8 cellular contexts compared by ENCODE assay signal in the genomic region with DNA sequence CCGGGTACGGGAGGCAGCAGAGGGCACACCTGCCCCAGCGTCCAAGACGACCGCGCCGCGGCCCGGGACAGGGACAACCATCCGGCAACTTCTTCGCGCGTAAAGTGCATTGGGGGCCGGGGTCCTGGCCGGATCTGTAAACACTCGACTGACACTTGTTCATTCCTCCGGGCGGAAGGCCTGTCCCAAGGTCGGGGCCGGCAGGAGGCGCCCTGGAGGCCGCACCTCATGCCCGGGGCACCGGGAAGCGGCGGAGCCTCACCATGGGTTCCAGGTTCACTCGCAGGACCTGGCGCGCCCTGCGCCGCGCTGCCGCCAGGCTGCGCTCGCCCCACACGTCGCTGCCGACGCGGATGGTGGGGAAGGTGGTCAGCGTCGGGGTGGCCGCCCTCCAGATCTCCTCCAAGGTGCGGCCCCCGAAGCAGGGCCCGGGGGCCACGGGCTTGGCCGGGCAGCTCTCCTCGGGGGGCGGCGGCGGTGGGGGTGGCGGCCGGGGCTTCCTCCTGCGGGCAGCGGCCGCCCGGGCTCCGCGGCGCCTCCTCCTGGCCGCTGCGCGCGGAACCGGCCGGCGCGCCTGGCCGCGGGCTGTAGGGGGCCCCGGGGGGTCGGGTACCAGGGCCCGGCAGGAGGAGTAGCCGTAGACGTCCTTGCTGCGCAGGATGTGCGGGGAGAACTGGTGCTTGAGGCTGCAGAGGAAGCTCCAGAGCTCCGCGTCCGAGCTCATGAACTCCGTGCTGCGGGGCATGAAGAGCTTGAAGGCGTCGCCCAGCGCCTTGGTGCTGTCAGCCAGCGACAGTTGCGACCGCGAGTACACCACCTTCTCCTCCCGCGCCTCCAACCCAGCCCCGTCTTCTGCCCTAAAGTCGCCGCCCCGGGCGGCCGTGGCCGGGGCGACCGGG. TPM values are rescaled to one million over a fixed set of nuclear protein-coding genes. Genes with fewer than 3 reads are reported as not detected.
A peak's percentile ranks its signal among the peaks of the same experiment; 100 is the strongest.
DNase-seq lines count a peak whose midpoint lies in the region; ATAC-seq and TF ChIP-seq lines count a peak whose summit lies in the region.

No MANE protein-coding gene starts in this region.

- POLR2A ChIA-PET in activated B cell treated with CpG ODN at 0.5 μM for 24 hours (lab: Charles Lee): interaction anchor here (0.8 to 4.3 kb wide), 13 partner anchors 19 to 375 kb away, joined by 3 to 72 read pairs (median 4); a partner anchor contains a TSS

- TF ChIP-seq POLR2A in GM15510 (IDR thresholded peaks at IDR 0.05; ENCODE audit: borderline replicate concordance, extremely low read depth, insufficient read length): peak; percentile 23

- no peaks in the 10 kb centered on the region for H3K36me3 ChIP-seq in kidney epithelial cell (ENCODE audit: control insufficient read depth, insufficient read depth, low read length)

- peaks cover 6% of the 10 kb centered on the region for H3K36me3 Mint-ChIP-seq in activated B cell treated with CpG ODN at 0.5 μM for 24 hours (ENCODE audit: low read depth)
- H3K36me3 Mint-ChIP-seq in central memory CD8-positive, alpha-beta T cell (ENCODE audit: insufficient read depth): peaks cover 12% of the 10 kb centered on the region

- TF ChIP-seq CTCF in 22Rv1 (IDR thresholded peaks at IDR 0.05) (peak; percentile 100), activated B cell treated with CpG ODN at 0.5 μM for 24 hours (IDR thresholded peaks at IDR 0.05) (peak; percentile 84), kidney epithelial cell (IDR thresholded peaks at IDR 0.05; ENCODE audit: insufficient read depth, low read length, poor library complexity, severe bottlenecking) (peak; percentile 85)

- peak overlapping the region; percentile 94 for H3K4me3 Mint-ChIP-seq in activated B cell treated with CpG ODN at 0.5 μM for 24 hours
- H3K4me3 Mint-ChIP-seq in central memory CD8-positive, alpha-beta T cell: peak overlapping the region; percentile 87

- CTCF ChIA-PET in activated B cell treated with CpG ODN at 0.5 μM for 24 hours (lab: Charles Lee): interaction anchor here (0.6 to 9.4 kb wide), 20 partner anchors 10 to 509 kb away, joined by 3 to 245 read pairs (median 6); a partner anchor contains a TSS

- peak overlapping the region; percentile 90 for H3K27ac Mint-ChIP-seq in activated B cell treated with CpG ODN at 0.5 μM for 24 hours
- peak overlapping the region; percentile 90 for H3K27ac Mint-ChIP-seq in central memory CD8-positive, alpha-beta T cell (ENCODE audit: low read depth)

- H3K4me3 ChIP-seq in kidney epithelial cell (ENCODE audit: low read depth, low read length): peak overlapping the region; percentile 72

- no peaks in the 10 kb centered on the region for H3K9me3 Mint-ChIP-seq in activated B cell treated with CpG ODN at 0.5 μM for 24 hours
- no peaks in the 10 kb centered on the region for H3K9me3 Mint-ChIP-seq in central memory CD8-positive, alpha-beta T cell

- peak; percentile 45 for ATAC-seq in HG02884 (IDR thresholded peaks at IDR 0.05; ENCODE audit: unreplicated experiment)
- peak; percentile 52 for ATAC-seq in activated B cell treated with CpG ODN at 0.5 μM for 24 hours (ENCODE audit: low read depth)
- ATAC-seq in central memory CD8-positive, alpha-beta T cell (replicated peaks; ENCODE audit: extremely low read depth, poor library complexity, severe bottlenecking): peak; percentile 52

- intact Hi-C loops in activated B cell treated with CpG ODN at 0.5 μM for 24 hours (cut with micrococcal nuclease): loop anchor here (1.0 to 5.0 kb wide), 7 partner anchors 76 to 490 kb away; no protein-coding TSS in a partner anchor

- H3K27me3 ChIP-seq in kidney epithelial cell (ENCODE audit: control insufficient read depth, insufficient read depth, low read length): no peaks in the 10 kb centered on the region

- peak; percentile 48 for DNase-seq in NCI-H2029 (lab: John Stamatoyannopoulos, UW)
- DNase-seq in activated B cell treated with CpG ODN at 0.5 μM for 24 hours: peak; percentile 79
- DNase-seq in central memory CD8-positive, alpha-beta T cell (ENCODE audit: low spot score in 2 of 2): peak; percentile 57 to 67
- DNase-seq in kidney epithelial cell (ENCODE audit: low read depth): no peak
- DNase-seq in stimulated activated CD4-positive, alpha-beta T cell treated with anti-CD3 and anti-CD28 coated beads, Interleukin-1b, Interleukin-23, amount 100 ng/mL, for 24 hours (ENCODE audit: low read depth in 4 of 4, low spot score in 1 of 4): peak; percentile 53 to 78 (median 72)

- peaks cover 34% of the 10 kb centered on the region for H3K4me1 Mint-ChIP-seq in activated B cell treated with CpG ODN at 0.5 μM for 24 hours
- peaks cover 13% of the 10 kb centered on the region for H3K4me1 Mint-ChIP-seq in central memory CD8-positive, alpha-beta T cell

- H3K27ac ChIP-seq in 22Rv1: peak overlapping the region; percentile 84

- no peaks in the 10 kb centered on the region for H3K27me3 Mint-ChIP-seq in activated B cell treated with CpG ODN at 0.5 μM for 24 hours
- no peaks in the 10 kb centered on the region for H3K27me3 Mint-ChIP-seq in central memory CD8-positive, alpha-beta T cell

RNA-seq across cellular contexts. Expression of a gene that starts 0.7 kb away (rescaled TPM):
- total RNA-seq in activated B cell treated with CpG ODN at 0.5 μM for 24 hours: 33.1 and 34.3 TPM in 2 replicates
- 26.2 and 32.1 TPM in 2 replicates for total RNA-seq in kidney epithelial cell
